Comparison of ENCODE assay signal across 37 cellular contexts in the genomic region with DNA sequence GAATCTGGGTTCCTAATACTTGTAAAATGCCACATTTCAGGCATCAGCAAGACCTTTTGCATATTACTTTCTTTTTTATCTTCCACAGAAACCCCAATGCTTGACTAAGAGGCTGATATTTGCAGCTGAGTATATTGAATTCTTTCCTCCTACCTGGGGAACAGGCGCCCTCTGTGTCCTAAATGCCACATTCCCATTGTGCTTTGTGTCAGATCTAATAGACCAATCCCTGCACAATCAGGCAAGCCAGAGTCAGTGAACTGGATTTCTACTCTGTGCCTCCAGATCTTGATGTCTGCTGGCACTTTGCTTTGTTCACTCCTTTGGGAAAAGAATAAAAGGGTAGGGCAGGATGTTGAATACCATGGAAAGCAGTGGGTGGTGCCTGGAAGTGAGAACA. TPM values are rescaled to one million over a fixed set of nuclear protein-coding genes. Genes with fewer than 3 reads are reported as not detected.
DNase-seq lines count a peak whose midpoint lies in the region; ATAC-seq, FAIRE-seq and TF ChIP-seq lines count a peak whose summit lies in the region.
"Had no signal": no experiment of that assay in that cellular context is flagged by ENCODE, and none has a peak within 500 bp of the region (broad histone marks: within the 10 kb centered on the region; RNA-seq: fewer than 3 reads in every experiment).

No MANE protein-coding gene starts in this region.

- DNase-seq in NCI-H345 (lab: John Stamatoyannopoulos, UW) = peak; percentile 6
- no peak for DNase-seq in NCI-H345 treated with DMSO at 0.1 percent for 48 hours (lab: John Stamatoyannopoulos, UW; ENCODE audit: unreplicated experiment)
- DNase-seq in NT2/D1 (ENCODE audit: low read depth, low spot score) = peak; percentile 28
- no peak for DNase-seq in foreskin keratinocyte
- peak; percentile 60 for DNase-seq in retina
- DNase-seq in kidney = no peak
- DNase-seq in activated naive CD4-positive, alpha-beta T cell treated with Interleukin-2 at 50 U/mL for 16 hours = no peak
- DNase-seq in hepatic stellate cell (ENCODE audit: low spot score) = no peak
- DNase-seq: activated CD8-positive, alpha-beta T cell treated with anti-CD3 and anti-CD28 coated beads for 36 hours; AML-193; aorta; CD8-positive, alpha-beta T cell; DMS153; foreskin fibroblast; HCEC 1CT; heart right ventricle; immature natural killer cell; mesenchymal stem cell; MG63; NCI-H1105 treated with DMSO at 0.1 percent for 48 hours; NCI-H1930; psoas muscle; stimulated activated naive CD4-positive, alpha-beta T cell treated with Interleukin-2 at 50 U/mL for 16 hours; T-helper 1 cell; testis had no signal

- no peak for FAIRE-seq in kidney (lab: Jason Lieb, UNC)
- FAIRE-seq: A204.1, G401.6, K562 had no signal

- H3K27ac ChIP-seq in foreskin keratinocyte = no peak overlapping the region
- H3K27ac ChIP-seq in kidney (ENCODE audit: low read depth in 2 of 2, low read length in 2 of 2) = no peak overlapping the region
- H3K27ac ChIP-seq: coronary artery, heart right ventricle, left lung, neutrophil, psoas muscle, SJSA1, testis, vagina had no signal

- ATAC-seq in foreskin keratinocyte = no peak
- ATAC-seq: activated CD4-positive, CD25-positive, alpha-beta regulatory T cell treated with anti-CD3 and anti-CD28 coated beads, Interleukin-2, amount 50 U/mL, for 24 hours; activated CD8-positive, alpha-beta T cell treated with anti-CD3 and anti-CD28 coated beads for 36 hours; CD8-positive, alpha-beta T cell; esophagus mucosa; heart right ventricle; K562; left lung; psoas muscle had no signal

- TF ChIP-seq CTCF in foreskin keratinocyte (conservative IDR thresholded peaks at IDR 0.05) = peak; percentile 15
- TF ChIP-seq CTCF in kidney (IDR thresholded peaks at IDR 0.05; ENCODE audit: borderline replicate concordance, extremely low read depth, insufficient read depth) = no peak

- H3K4me1 ChIP-seq in NT2/D1 (ENCODE audit: insufficient read depth, insufficient read length) = no peaks in the 10 kb centered on the region
- no peaks in the 10 kb centered on the region for H3K4me1 ChIP-seq in foreskin keratinocyte
- H3K4me1 ChIP-seq in kidney (ENCODE audit: control insufficient read depth in 1 of 2, insufficient read depth in 1 of 2, low read depth in 1 of 2, low read length in 2 of 2) = no peaks in the 10 kb centered on the region
- H3K4me1 ChIP-seq: heart right ventricle, left lung, psoas muscle, SJSA1, testis, vagina had no signal

- H3K27me3 ChIP-seq in NT2/D1 (ENCODE audit: insufficient read depth, insufficient read length) (no peaks in the 10 kb centered on the region), foreskin keratinocyte (no peaks in the 10 kb centered on the region)
- H3K27me3 ChIP-seq: heart right ventricle, left lung, MG63, neutrophil, SJSA1, testis, vagina had no signal

- H3K9me3 ChIP-seq in NT2/D1 (ENCODE audit: insufficient read depth, low read length) (peaks cover 7% of the 10 kb centered on the region), kidney (ENCODE audit: control insufficient read depth in 1 of 2, low read length in 2 of 2) (peaks cover 0 to 3% of the 10 kb centered on the region in 2 donors)
- H3K9me3 ChIP-seq: left lung, MG63, neutrophil, SJSA1, testis, vagina had no signal

- intact Hi-C loops in kidney (cut with DNase I) = no loop called here

- H3K36me3 ChIP-seq in NT2/D1 (ENCODE audit: insufficient read depth, insufficient read length, low read length) = no peaks in the 10 kb centered on the region
- H3K36me3 ChIP-seq in kidney (ENCODE audit: control insufficient read depth in 1 of 2, insufficient read depth in 2 of 2, low read length in 2 of 2) = no peaks in the 10 kb centered on the region
- H3K36me3 ChIP-seq: heart right ventricle, left lung, MG63, neutrophil, SJSA1, vagina had no signal

- H3K9ac ChIP-seq in NT2/D1 (ENCODE audit: insufficient read length, low read depth) (no peak overlapping the region), kidney (ENCODE audit: low read length in 2 of 2) (no peak overlapping the region)

- H3K4me3 ChIP-seq in NT2/D1 (ENCODE audit: insufficient read length, low read depth) (no peak overlapping the region), kidney (ENCODE audit: low read length in 2 of 2) (no peak overlapping the region)
- H3K4me3 ChIP-seq: coronary artery, heart right ventricle, K562, left lung, MG63, psoas muscle, SJSA1, testis, vagina had no signal

RNA-seq across cellular contexts. Expression of gene TAS2R42, which starts 22.4 kb away (rescaled TPM):
- total RNA-seq in foreskin keratinocyte (not detected in 2 replicates), kidney (not detected)
- polyA plus RNA-seq in foreskin keratinocyte (not detected in 2 replicates), kidney (ENCODE audit: insufficient read depth, low read depth, low replicate concordance) (not detected)
- total RNA-seq: activated CD8-positive, alpha-beta T cell treated with anti-CD3 and anti-CD28 coated beads for 36 hours; aorta; CD8-positive, alpha-beta T cell; esophagus mucosa; heart right ventricle; K562; left lung; NCI-H460; psoas muscle; RPMI7951; SJSA1; vagina had no signal
- polyA plus RNA-seq: aorta, heart right ventricle, immature natural killer cell, K562, psoas muscle had no signal

RNA-seq across cellular contexts. Expression of gene SMIM10L1, which starts 38.1 kb away (rescaled TPM):
- 4.7 and 5.2 TPM in 2 replicates for total RNA-seq in foreskin keratinocyte
- polyA plus RNA-seq in foreskin keratinocyte = 4.4 and 4.5 TPM in 2 replicates
- total RNA-seq in kidney = 9.9 TPM
- polyA plus RNA-seq in kidney (ENCODE audit: insufficient read depth, low read depth, low replicate concordance) = 12.5 TPM

Comparison
In these comparisons a context has a peak if more than half of its experiments do, and no peak if none do; other contexts are left out.
1. DNase-seq: peak in NCI-H345 (single experiment), NT2/D1 (single experiment) and retina (single experiment); none in NCI-H345 treated with DMSO at 0.1 percent for 48 hours (single experiment), foreskin keratinocyte (0 of 2), kidney (single experiment), activated naive CD4-positive, alpha-beta T cell treated with Interleukin-2 at 50 U/mL for 16 hours (single experiment) and hepatic stellate cell (single experiment).